In the genomic region with DNA sequence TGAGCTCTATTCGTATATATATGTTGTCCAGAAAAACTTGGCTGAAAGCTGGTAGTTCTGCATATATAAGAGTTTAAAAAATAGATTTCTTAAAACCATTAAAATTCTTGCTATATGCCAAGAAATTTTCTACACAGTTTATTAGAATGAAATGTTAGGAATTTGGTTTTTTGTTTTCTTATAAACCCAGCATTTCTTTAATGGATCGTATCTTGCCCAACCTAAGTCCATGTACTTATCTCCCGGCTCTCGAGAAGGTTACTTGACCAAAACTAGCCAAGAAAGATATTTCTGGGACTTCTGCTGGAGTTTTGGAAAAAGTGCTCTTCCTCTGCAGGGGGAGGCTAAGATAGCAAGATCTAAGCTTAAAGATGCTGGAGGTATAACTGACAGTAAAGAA, we compare ENCODE assay signal across 1 cellular context.
TF ChIP-seq lines count a peak whose summit lies in the region.

No MANE protein-coding gene starts in this region.

TF ChIP-seq in IMR-90, 13 proteins besides CTCF, POLR2A, EP300 and RAD21:
- TF ChIP-seq, protein P1, sequence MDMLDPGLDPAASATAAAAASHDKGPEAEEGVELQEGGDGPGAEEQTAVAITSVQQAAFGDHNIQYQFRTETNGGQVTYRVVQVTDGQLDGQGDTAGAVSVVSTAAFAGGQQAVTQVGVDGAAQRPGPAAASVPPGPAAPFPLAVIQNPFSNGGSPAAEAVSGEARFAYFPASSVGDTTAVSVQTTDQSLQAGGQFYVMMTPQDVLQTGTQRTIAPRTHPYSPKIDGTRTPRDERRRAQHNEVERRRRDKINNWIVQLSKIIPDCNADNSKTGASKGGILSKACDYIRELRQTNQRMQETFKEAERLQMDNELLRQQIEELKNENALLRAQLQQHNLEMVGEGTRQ (IDR thresholded peaks at IDR 0.05; ENCODE audit: low read depth, low read length): no peak
- TF ChIP-seq RCOR1 (IDR thresholded peaks at IDR 0.05; ENCODE audit: insufficient replicate concordance, low read length) (no peak), CEBPB (IDR thresholded peaks at IDR 0.05; ENCODE audit: low read depth, low read length) (no peak), NFE2L2 (IDR thresholded peaks at IDR 0.05; ENCODE audit: low read depth, low read length) (no peak), RFX5 (IDR thresholded peaks at IDR 0.05; ENCODE audit: low read depth, low read length) (no peak), MXI1 (IDR thresholded peaks at IDR 0.05; ENCODE audit: borderline replicate concordance, low read depth, low read length) (no peak), FOS (IDR thresholded peaks at IDR 0.05; ENCODE audit: low read depth, low read length) (no peak), MAZ (IDR thresholded peaks at IDR 0.05; ENCODE audit: borderline replicate concordance, low read depth, low read length) (no peak), BHLHE40 (IDR thresholded peaks at IDR 0.05; ENCODE audit: low read depth, low read length) (no peak), CHD1 (IDR thresholded peaks at IDR 0.05; ENCODE audit: low read depth, low read length) (no peak), MAFK (IDR thresholded peaks at IDR 0.05; ENCODE audit: low read depth, low read length) (no peak), SMC3 (IDR thresholded peaks at IDR 0.05; ENCODE audit: low read depth, low read length) (no peak)
- TF ChIP-seq, protein P2, sequence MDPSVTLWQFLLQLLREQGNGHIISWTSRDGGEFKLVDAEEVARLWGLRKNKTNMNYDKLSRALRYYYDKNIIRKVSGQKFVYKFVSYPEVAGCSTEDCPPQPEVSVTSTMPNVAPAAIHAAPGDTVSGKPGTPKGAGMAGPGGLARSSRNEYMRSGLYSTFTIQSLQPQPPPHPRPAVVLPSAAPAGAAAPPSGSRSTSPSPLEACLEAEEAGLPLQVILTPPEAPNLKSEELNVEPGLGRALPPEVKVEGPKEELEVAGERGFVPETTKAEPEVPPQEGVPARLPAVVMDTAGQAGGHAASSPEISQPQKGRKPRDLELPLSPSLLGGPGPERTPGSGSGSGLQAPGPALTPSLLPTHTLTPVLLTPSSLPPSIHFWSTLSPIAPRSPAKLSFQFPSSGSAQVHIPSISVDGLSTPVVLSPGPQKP (IDR thresholded peaks at IDR 0.05; ENCODE audit: borderline replicate concordance, low read depth, low read length): no peak
TF ChIP-seq in IMR-90: peak in this region for 0.
